ENCODE assay signal across 9 cellular contexts in the genomic region with DNA sequence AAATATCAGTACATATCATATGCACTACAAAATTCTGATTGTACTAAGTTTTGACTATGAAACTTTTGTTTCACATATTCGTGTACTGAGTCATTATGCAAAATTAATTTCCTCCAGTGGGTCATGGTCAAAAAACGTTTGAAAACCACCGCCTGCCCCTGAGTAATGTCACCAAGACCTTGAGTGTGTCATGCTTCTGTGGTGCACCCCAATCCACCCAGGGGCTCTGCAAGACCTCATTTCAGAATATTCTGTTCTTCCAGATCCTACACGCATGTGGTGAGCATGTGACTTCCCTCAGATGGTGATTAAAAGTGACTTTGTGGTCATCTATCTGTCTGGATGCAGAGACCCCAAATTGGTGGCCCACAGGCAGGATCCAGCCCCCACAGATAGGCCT. TPM values are rescaled to one million over a fixed set of nuclear protein-coding genes. Genes with fewer than 3 reads are reported as not detected.
DNase-seq lines count a peak whose midpoint lies in the region; ATAC-seq and TF ChIP-seq lines count a peak whose summit lies in the region.
"Had no signal": no experiment of that assay in that cellular context is flagged by ENCODE, and none has a peak within 500 bp of the region (broad histone marks: within the 10 kb centered on the region; RNA-seq: fewer than 3 reads in every experiment).

No MANE protein-coding gene starts in this region.

- H3K9ac ChIP-seq in adipocyte (ENCODE audit: low read length): peak overlapping the region; percentile 43
- H3K9ac ChIP-seq: BLaER1 had no signal

- no peaks in the 10 kb centered on the region for H3K4me1 Mint-ChIP-seq in naive thymus-derived CD8-positive, alpha-beta T cell
- H3K4me1 Mint-ChIP-seq in natural killer cell: no peaks in the 10 kb centered on the region

- H3K27me3 Mint-ChIP-seq in naive thymus-derived CD8-positive, alpha-beta T cell: peaks cover 10 to 28% (median 14%) of the 10 kb centered on the region in 5 donors
- H3K27me3 Mint-ChIP-seq in natural killer cell (ENCODE audit: low read depth in 2 of 2): peaks cover 18 to 35% of the 10 kb centered on the region in 2 donors

- no peaks in the 10 kb centered on the region for H3K36me3 Mint-ChIP-seq in naive thymus-derived CD8-positive, alpha-beta T cell
- no peaks in the 10 kb centered on the region for H3K36me3 Mint-ChIP-seq in natural killer cell

- POLR2A ChIA-PET in naive thymus-derived CD8-positive, alpha-beta T cell (lab: Charles Lee): no interaction called here

- H3K4me3 ChIP-seq in adipocyte (ENCODE audit: low read length): no peak overlapping the region
- H3K4me3 ChIP-seq: BLaER1 had no signal

- ATAC-seq in HG03060 (IDR thresholded peaks at IDR 0.05; ENCODE audit: low read depth, unreplicated experiment) (peak; percentile 94), natural killer cell (no peak)
- ATAC-seq in naive thymus-derived CD8-positive, alpha-beta T cell: no peak

- peaks cover 10% of the 10 kb centered on the region for H3K36me3 ChIP-seq in adipocyte (ENCODE audit: control insufficient read depth, insufficient read depth, low read length, severe bottlenecking)
- H3K36me3 ChIP-seq: BLaER1 had no signal

- no peak overlapping the region for H3K4me3 Mint-ChIP-seq in naive thymus-derived CD8-positive, alpha-beta T cell
- no peak overlapping the region for H3K4me3 Mint-ChIP-seq in natural killer cell

- intact Hi-C loops in natural killer cell (cut with micrococcal nuclease): no loop called here

- no peaks in the 10 kb centered on the region for H3K9me3 ChIP-seq in adipocyte (ENCODE audit: control insufficient read depth, low read length)
- H3K9me3 ChIP-seq: BLaER1 had no signal

- no peak overlapping the region for H3K27ac Mint-ChIP-seq in naive thymus-derived CD8-positive, alpha-beta T cell
- H3K27ac Mint-ChIP-seq in natural killer cell: no peak overlapping the region

- no peaks in the 10 kb centered on the region for H3K9me3 Mint-ChIP-seq in naive thymus-derived CD8-positive, alpha-beta T cell
- no peaks in the 10 kb centered on the region for H3K9me3 Mint-ChIP-seq in natural killer cell

- DNase-seq in activated T-cell treated with anti-CD3 and anti-CD28 coated beads for 48 hours (ENCODE audit: low read depth) (peak; percentile 36), adipocyte (ENCODE audit: low read depth) (peak; percentile 80), natural killer cell (no peak)
- DNase-seq in activated T-cell treated with anti-CD3 and anti-CD28 coated beads, Interleukin-2, amount 50 U/mL, for 1 hour: no peak
- DNase-seq in stimulated activated CD8-positive, alpha-beta memory T cell treated with anti-CD3 and anti-CD28 coated beads, Interleukin-2, amount 100 ng/mL, for 48 hours (ENCODE audit: low read depth in 2 of 2): peak; percentile 6 to 13
- DNase-seq in naive thymus-derived CD8-positive, alpha-beta T cell: no peak
- DNase-seq in activated CD8-positive, alpha-beta memory T cell treated with anti-CD3 and anti-CD28 coated beads, Interleukin-2, amount 50 U/mL, for 48 hours: no peak

- TF ChIP-seq CTCF in natural killer cell (IDR thresholded peaks at IDR 0.05): no peak

- H3K4me1 ChIP-seq in adipocyte (ENCODE audit: control insufficient read depth, insufficient read depth, low read length): peaks cover 67% of the 10 kb centered on the region
- H3K4me1 ChIP-seq: BLaER1 had no signal

- no peaks in the 10 kb centered on the region for H3K27me3 ChIP-seq in adipocyte (replicated peaks; ENCODE audit: control insufficient read depth, insufficient read depth, low read length)
- H3K27me3 ChIP-seq: BLaER1 had no signal

RNA-seq across cellular contexts. Expression of a gene that starts 31.0 kb away (rescaled TPM):
- total RNA-seq in naive thymus-derived CD8-positive, alpha-beta T cell: not detected
- polyA plus RNA-seq in naive thymus-derived CD8-positive, alpha-beta T cell: not detected
- total RNA-seq in natural killer cell: 1 to 10 TPM in 2 of 3 donors, under 1 TPM in 1; 0.41 to 2.4 (median 1.2) TPM

Comparison
In these comparisons a context has a peak if more than half of its experiments do, and no peak if none do; other contexts are left out.
1. DNase-seq: peak in activated T-cell treated with anti-CD3 and anti-CD28 coated beads for 48 hours (single experiment), adipocyte (single experiment) and stimulated activated CD8-positive, alpha-beta memory T cell treated with anti-CD3 and anti-CD28 coated beads, Interleukin-2, amount 100 ng/mL, for 48 hours (2 of 2); none in activated T-cell treated with anti-CD3 and anti-CD28 coated beads, Interleukin-2, amount 50 U/mL, for 1 hour (single experiment), naive thymus-derived CD8-positive, alpha-beta T cell (0 of 10), natural killer cell (single experiment) and activated CD8-positive, alpha-beta memory T cell treated with anti-CD3 and anti-CD28 coated beads, Interleukin-2, amount 50 U/mL, for 48 hours (single experiment).